7 cellular contexts compared by ENCODE assay signal in genomic region chr15:32366492-32366891, GRCh38. TPM values are rescaled to one million over a fixed set of nuclear protein-coding genes. Genes with fewer than 3 reads are reported as not detected.
"Had no signal": no experiment of that assay in that cellular context is flagged by ENCODE, and none has a peak within 500 bp of the region (broad histone marks: within the 10 kb centered on the region; RNA-seq: fewer than 3 reads in every experiment).

No MANE protein-coding gene starts in this region.

RNA-seq across cellular contexts. Expression of gene GOLGA8K, which starts 36.6 kb away (rescaled TPM):
- total RNA-seq: epithelial cell of proximal tubule, fibroblast of villous mesenchyme, hepatocyte had no signal
- polyA plus RNA-seq: fibroblast of lung, foreskin keratinocyte, hepatocyte, immature natural killer cell, liver had no signal
